24 cellular contexts compared by ENCODE assay signal in the genomic region with DNA sequence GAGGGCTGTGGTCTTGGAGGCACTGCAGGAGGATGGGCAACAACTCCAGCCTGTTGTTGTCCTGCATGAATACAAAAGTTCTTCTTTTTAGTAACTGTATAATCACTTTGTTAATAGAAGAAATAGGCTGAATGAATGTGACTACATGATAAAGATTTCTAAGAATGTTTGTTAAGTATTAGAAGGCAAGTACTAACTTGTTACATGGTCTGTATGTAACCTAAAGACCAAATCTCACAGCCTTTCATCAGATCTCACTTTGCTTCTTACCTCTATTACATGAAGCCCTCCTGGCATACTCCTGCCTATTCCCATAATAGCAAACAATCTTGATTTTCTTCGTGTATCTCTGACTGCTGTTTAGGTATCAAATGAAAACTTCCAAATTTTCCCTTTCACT.
"Had no signal": no experiment of that assay in that cellular context is flagged by ENCODE, and none has a peak within 500 bp of the region (broad histone marks: within the 10 kb centered on the region; RNA-seq: fewer than 3 reads in every experiment).

No MANE protein-coding gene starts in this region.

- H3K4me1 ChIP-seq: body of pancreas, colonic mucosa, gastrocnemius medialis, left lung, tibial nerve, uterus had no signal

- H3K4me3 Mint-ChIP-seq: activated B cell treated with CpG ODN at 0.5 μM for 24 hours; activated CD8-positive, alpha-beta T cell treated with anti-CD3 and anti-CD28 coated beads, Interleukin-2, amount 10 ng/mL, durations not matched to agents 7 days and 5 days; activated naive CD8-positive, alpha-beta T cell treated with anti-CD3 and anti-CD28 coated beads for 36 hours; activated T-cell treated with anti-CD3 and anti-CD28 coated beads, Interleukin-2, amount 50 U/mL, for 24 hours; central memory CD8-positive, alpha-beta T cell; endodermal cell; T-cell had no signal

- ATAC-seq: activated CD8-positive, alpha-beta T cell treated with anti-CD3 and anti-CD28 coated beads, Interleukin-2, amount 10 ng/mL, durations not matched to agents 7 days and 5 days; body of pancreas; gastrocnemius medialis; left lung; T-cell had no signal

- H3K27ac Mint-ChIP-seq: activated B cell treated with CpG ODN at 0.5 μM for 24 hours; activated CD8-positive, alpha-beta T cell treated with anti-CD3 and anti-CD28 coated beads, Interleukin-2, amount 10 ng/mL, durations not matched to agents 7 days and 5 days; activated naive CD8-positive, alpha-beta T cell treated with anti-CD3 and anti-CD28 coated beads for 36 hours; endodermal cell; T-cell had no signal

- H3K9me3 Mint-ChIP-seq: activated B cell treated with CpG ODN at 0.5 μM for 24 hours; activated naive CD8-positive, alpha-beta T cell treated with anti-CD3 and anti-CD28 coated beads for 36 hours; activated T-cell treated with anti-CD3 and anti-CD28 coated beads, Interleukin-2, amount 50 U/mL, for 24 hours; central memory CD8-positive, alpha-beta T cell; endodermal cell; T-cell had no signal

- H3K27me3 Mint-ChIP-seq: activated B cell treated with CpG ODN at 0.5 μM for 24 hours; activated naive CD8-positive, alpha-beta T cell treated with anti-CD3 and anti-CD28 coated beads for 36 hours; activated T-cell treated with anti-CD3 and anti-CD28 coated beads, Interleukin-2, amount 50 U/mL, for 24 hours; central memory CD8-positive, alpha-beta T cell; T-cell had no signal

- H3K4me3 ChIP-seq: body of pancreas, colonic mucosa, gastrocnemius medialis, left lung, right atrium auricular region, tibial nerve, uterus had no signal

- DNase-seq: activated B cell treated with CpG ODN at 0.5 μM for 24 hours; activated CD4-positive, alpha-beta T cell treated with anti-CD3 and anti-CD28 coated beads for 48 hours; activated CD8-positive, alpha-beta T cell treated with anti-CD3 and anti-CD28 coated beads, Interleukin-2, amount 10 ng/mL, durations not matched to agents 7 days and 5 days; activated gamma-delta T cell treated with Interleukin-2 at 50 U/mL for 16 hours; activated naive CD8-positive, alpha-beta T cell treated with anti-CD3 and anti-CD28 coated beads for 36 hours; activated T-cell treated with anti-CD3 and anti-CD28 coated beads, Interleukin-2, amount 50 U/mL, for 24 hours; amygdala; body of pancreas; colonic mucosa; endodermal cell; erythroblast; gastrocnemius medialis; head of caudate nucleus; left lung; stimulated activated CD4-positive, alpha-beta T cell treated with anti-CD3 and anti-CD28 coated beads, Interleukin-12 subunit alpha, Interleukin-12 subunit beta, amount 100 ng/mL, for 4 hours; stimulated activated CD4-positive, alpha-beta T cell treated with anti-CD3 and anti-CD28 coated beads, Interleukin-1b, Interleukin-23, amount 100 ng/mL, for 48 hours; stimulated activated CD8-positive, alpha-beta memory T cell treated with anti-CD3 and anti-CD28 coated beads, Interleukin-4, amount 100 ng/mL, for 48 hours; stimulated activated naive CD4-positive, alpha-beta T cell treated with Interleukin-2 at 50 U/mL for 16 hours; T-cell; T-helper 9 cell; uterus had no signal

- H3K27me3 ChIP-seq: body of pancreas, colonic mucosa, gastrocnemius medialis, left lung, right atrium auricular region, tibial nerve, uterus had no signal

- H3K4me1 Mint-ChIP-seq: activated naive CD8-positive, alpha-beta T cell treated with anti-CD3 and anti-CD28 coated beads for 36 hours; central memory CD8-positive, alpha-beta T cell; endodermal cell; T-cell had no signal

- H3K36me3 ChIP-seq: colonic mucosa, uterus had no signal

- H3K9me3 ChIP-seq: body of pancreas, colonic mucosa, gastrocnemius medialis, left lung, right atrium auricular region, tibial nerve, uterus had no signal

- H3K27ac ChIP-seq: body of pancreas, colonic mucosa, gastrocnemius medialis, left lung, right atrium auricular region, tibial nerve, uterus had no signal
